Comparison of ENCODE assay signal across 30 cellular contexts in the genomic region with DNA sequence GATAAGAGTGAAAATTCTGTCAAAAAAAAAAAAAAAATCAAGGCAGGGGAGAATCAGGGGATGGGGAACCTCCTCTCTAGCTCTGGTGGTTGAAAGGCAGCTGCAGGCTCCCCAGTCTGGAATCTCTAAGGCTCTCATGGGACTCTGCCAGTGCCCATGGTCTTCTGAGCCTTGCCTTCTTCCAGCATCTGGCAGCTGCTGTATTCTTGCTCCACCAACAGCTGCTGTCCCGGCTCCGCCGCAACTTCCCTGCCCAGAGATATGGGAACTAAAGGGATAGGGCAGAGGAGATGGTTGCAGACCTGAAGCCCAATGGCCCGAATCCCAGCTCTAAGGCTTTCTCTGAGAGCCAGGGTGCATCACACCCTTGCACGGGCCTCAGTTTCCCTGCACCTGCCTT. TPM values are rescaled to one million over a fixed set of nuclear protein-coding genes. Genes with fewer than 3 reads are reported as not detected.
"Had no signal": no experiment of that assay in that cellular context is flagged by ENCODE, and none has a peak within 500 bp of the region (broad histone marks: within the 10 kb centered on the region; RNA-seq: fewer than 3 reads in every experiment).

No MANE protein-coding gene starts in this region.

- H3K4me1 ChIP-seq: ascending aorta, breast epithelium, colonic mucosa, esophagus muscularis mucosa, gastrocnemius medialis, heart left ventricle had no signal

- DNase-seq: activated CD4-positive, alpha-beta memory T cell treated with anti-CD3 and anti-CD28 coated beads for 36 hours; activated CD4-positive, alpha-beta T cell treated with anti-CD3 and anti-CD28 coated beads for 36 hours; activated CD4-positive, alpha-beta T cell treated with anti-CD3 and anti-CD28 coated beads, Interleukin-2, amount 10 ng/mL, durations not matched to agents 24 days and 14 days; activated CD4-positive, CD25-positive, alpha-beta regulatory T cell; activated CD4-positive, CD25-positive, alpha-beta regulatory T cell treated with anti-CD3 and anti-CD28 coated beads, Interleukin-2, amount 50 U/mL, for 72 hours; activated CD8-positive, alpha-beta memory T cell treated with anti-CD3 and anti-CD28 coated beads, Interleukin-2, amount 10 ng/mL, durations not matched to agents 7 days and 5 days; activated CD8-positive, alpha-beta memory T cell treated with anti-CD3 and anti-CD28 coated beads, Interleukin-2, amount 50 U/mL, for 4 hours; activated CD8-positive, alpha-beta T cell treated with anti-CD3 and anti-CD28 coated beads, Interleukin-2, amount 10 ng/mL, durations not matched to agents 7 days and 5 days; activated effector memory CD4-positive, alpha-beta T cell treated with anti-CD3 and anti-CD28 coated beads, Interleukin-2, amount 50 U/mL, for 16 hours; activated naive CD4-positive, alpha-beta T cell; activated naive CD4-positive, alpha-beta T cell treated with anti-CD3 and anti-CD28 coated beads, Interleukin-2, amount 10 ng/mL, durations not matched to agents 7 days and 5 days; activated naive CD8-positive, alpha-beta T cell treated with anti-CD3 and anti-CD28 coated beads, Interleukin-2, amount 10 ng/mL, durations not matched to agents 7 days and 5 days; activated T-cell treated with anti-CD3 and anti-CD28 coated beads, Interleukin-2, amount 50 U/mL, for 1 hour; activated T-cell treated with anti-CD3 and anti-CD28 coated beads, Interleukin-2, amount 50 U/mL, for 48 hours; central memory CD4-positive, alpha-beta T cell; cerebellar nuclear complex; colonic mucosa; dorsolateral prefrontal cortex; effector memory CD4-positive, alpha-beta T cell; endodermal cell; foreskin keratinocyte; gastrocnemius medialis; glutamatergic neuron; heart left ventricle; T-helper 2 cell had no signal

- H3K36me3 ChIP-seq: ascending aorta, breast epithelium, cardiac muscle cell, colonic mucosa, esophagus muscularis mucosa, gastrocnemius medialis, heart left ventricle had no signal

- ATAC-seq: activated CD4-positive, alpha-beta T cell treated with anti-CD3 and anti-CD28 coated beads for 36 hours; activated CD8-positive, alpha-beta memory T cell treated with anti-CD3 and anti-CD28 coated beads, Interleukin-2, amount 10 ng/mL, durations not matched to agents 7 days and 5 days; activated CD8-positive, alpha-beta T cell treated with anti-CD3 and anti-CD28 coated beads, Interleukin-2, amount 10 ng/mL, durations not matched to agents 7 days and 5 days; activated naive CD4-positive, alpha-beta T cell treated with anti-CD3 and anti-CD28 coated beads, Interleukin-2, amount 50 U/mL, for 72 hours; foreskin keratinocyte; gastrocnemius medialis; heart left ventricle had no signal

- H3K9me3 ChIP-seq: ascending aorta, breast epithelium, colonic mucosa, esophagus muscularis mucosa, gastrocnemius medialis, heart left ventricle had no signal

- H3K27me3 ChIP-seq: ascending aorta, breast epithelium, cardiac muscle cell, colonic mucosa had no signal

- H3K4me3 ChIP-seq: ascending aorta, breast epithelium, cardiac muscle cell, colonic mucosa, dorsolateral prefrontal cortex, esophagus muscularis mucosa, gastrocnemius medialis, heart left ventricle had no signal

- H3K27ac ChIP-seq: ascending aorta, breast epithelium, cardiac muscle cell, colonic mucosa, dorsolateral prefrontal cortex, esophagus muscularis mucosa, foreskin keratinocyte, gastrocnemius medialis, heart left ventricle had no signal

RNA-seq across cellular contexts. Expression of gene PHF21B, which starts 49.5 kb away (rescaled TPM):
- total RNA-seq: activated CD4-positive, alpha-beta memory T cell treated with anti-CD3 and anti-CD28 coated beads for 36 hours; activated CD4-positive, alpha-beta T cell treated with anti-CD3 and anti-CD28 coated beads for 36 hours; activated naive CD8-positive, alpha-beta T cell treated with anti-CD3 and anti-CD28 coated beads, Interleukin-2, amount 10 ng/mL, durations not matched to agents 7 days and 5 days; ascending aorta; colonic mucosa had no signal
